ENCODE assay signal across 25 cellular contexts in the genomic region with DNA sequence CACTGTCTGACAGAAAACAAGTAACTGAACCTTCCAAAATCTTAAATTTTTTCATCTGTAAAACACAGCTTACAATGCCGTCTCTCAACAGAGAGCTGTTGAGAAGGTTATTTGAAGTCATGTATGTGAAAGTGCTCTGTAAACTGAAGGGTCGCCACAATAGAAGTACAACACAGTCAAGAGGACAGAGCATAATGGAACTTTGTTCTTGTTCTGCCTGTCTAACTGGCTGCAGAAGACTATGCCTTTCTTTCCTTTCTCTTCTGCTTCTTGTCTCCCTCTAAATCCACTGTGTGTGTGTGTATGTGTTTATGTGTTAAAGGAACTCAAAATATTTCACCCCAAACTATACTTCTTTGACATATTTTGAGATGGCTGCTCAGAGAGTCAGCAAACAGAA.
"Had no signal": no experiment of that assay in that cellular context is flagged by ENCODE, and none has a peak within 500 bp of the region (broad histone marks: within the 10 kb centered on the region; RNA-seq: fewer than 3 reads in every experiment).

No MANE protein-coding gene starts in this region.

- DNase-seq: activated B cell treated with CpG ODN at 0.5 μM for 24 hours; activated CD4-positive, alpha-beta T cell treated with anti-CD3 and anti-CD28 coated beads for 1 hour; activated CD4-positive, alpha-beta T cell treated with anti-CD3 and anti-CD28 coated beads, Interleukin-2, amount 10 ng/mL, durations not matched to agents 24 days and 14 days; activated CD4-positive, alpha-beta T cell treated with anti-CD3 and anti-CD28 coated beads, Interleukin-2, amount 50 U/mL, for 48 hours; activated CD8-positive, alpha-beta memory T cell treated with anti-CD3 and anti-CD28 coated beads, Interleukin-2, amount 10 ng/mL, durations not matched to agents 7 days and 5 days; activated effector memory CD4-positive, alpha-beta T cell treated with Interleukin-2 at 50 U/mL for 16 hours; activated naive CD4-positive, alpha-beta T cell; activated T-cell treated with anti-CD3 and anti-CD28 coated beads, Interleukin-2, amount 50 U/mL, for 24 hours; body of pancreas; central memory CD4-positive, alpha-beta T cell; MG63; NCI-H1105; NCI-H1436; NCI-H187; NCI-H2081; NCI-H2171; NCI-H226; NCI-H510A; NCI-H69; NK-92 treated with Interleukin-12 subunit alpha and Interleukin-12 subunit beta, amount 100 ng/mL, for 24 hours; Peyer's patch; SHP77 had no signal

- H3K27ac Mint-ChIP-seq: activated B cell treated with CpG ODN at 0.5 μM for 24 hours; activated CD4-positive, alpha-beta T cell treated with anti-CD3 and anti-CD28 coated beads, Interleukin-2, amount 10 ng/mL, durations not matched to agents 24 days and 14 days; activated CD8-positive, alpha-beta memory T cell treated with anti-CD3 and anti-CD28 coated beads, Interleukin-2, amount 10 ng/mL, durations not matched to agents 7 days and 5 days; activated naive CD4-positive, alpha-beta T cell treated with anti-CD3 and anti-CD28 coated beads, Interleukin-2, amount 50 U/mL, for 24 hours; activated T-cell treated with anti-CD3 and anti-CD28 coated beads, Interleukin-2, amount 50 U/mL, for 24 hours; activated T-helper 1 cell treated with anti-CD3 and anti-CD28 coated beads, Interleukin-12 subunit alpha, Interleukin-12 subunit beta, Interleukin-2, Interleukin-4 antibody, amounts not matched to agents 30 ng/mL and 10 ng/mL and 1 ng/mL, durations not matched to agents 14 hours and 24 hours and 36 hours; T-helper 1 cell treated with Interleukin-12 subunit alpha and Interleukin-12 subunit beta and Interleukin-4 antibody, amounts not matched to agents 30 μg/mL and 1 μg/mL, for 36 hours had no signal

- H3K4me3 Mint-ChIP-seq: activated B cell treated with CpG ODN at 0.5 μM for 24 hours; activated CD4-positive, alpha-beta T cell treated with anti-CD3 and anti-CD28 coated beads, Interleukin-2, amount 10 ng/mL, durations not matched to agents 24 days and 14 days; activated CD8-positive, alpha-beta memory T cell treated with anti-CD3 and anti-CD28 coated beads, Interleukin-2, amount 10 ng/mL, durations not matched to agents 7 days and 5 days; activated naive CD4-positive, alpha-beta T cell treated with anti-CD3 and anti-CD28 coated beads, Interleukin-2, amount 50 U/mL, for 24 hours; activated T-cell treated with anti-CD3 and anti-CD28 coated beads, Interleukin-2, amount 50 U/mL, for 24 hours; activated T-helper 1 cell treated with anti-CD3 and anti-CD28 coated beads, Interleukin-12 subunit alpha, Interleukin-12 subunit beta, Interleukin-2, Interleukin-4 antibody, amounts not matched to agents 30 ng/mL and 10 ng/mL and 1 ng/mL, durations not matched to agents 14 hours and 24 hours and 36 hours; T-helper 1 cell treated with Interleukin-12 subunit alpha and Interleukin-12 subunit beta and Interleukin-4 antibody, amounts not matched to agents 30 μg/mL and 1 μg/mL, for 36 hours had no signal

- H3K27me3 Mint-ChIP-seq: activated B cell treated with CpG ODN at 0.5 μM for 24 hours; activated CD4-positive, alpha-beta T cell treated with anti-CD3 and anti-CD28 coated beads, Interleukin-2, amount 10 ng/mL, durations not matched to agents 24 days and 14 days; activated CD8-positive, alpha-beta memory T cell treated with anti-CD3 and anti-CD28 coated beads, Interleukin-2, amount 10 ng/mL, durations not matched to agents 7 days and 5 days; activated T-cell treated with anti-CD3 and anti-CD28 coated beads, Interleukin-2, amount 50 U/mL, for 24 hours had no signal

- H3K9me3 Mint-ChIP-seq: activated CD4-positive, alpha-beta T cell treated with anti-CD3 and anti-CD28 coated beads, Interleukin-2, amount 10 ng/mL, durations not matched to agents 24 days and 14 days; activated naive CD4-positive, alpha-beta T cell treated with anti-CD3 and anti-CD28 coated beads, Interleukin-2, amount 50 U/mL, for 24 hours; activated T-cell treated with anti-CD3 and anti-CD28 coated beads, Interleukin-2, amount 50 U/mL, for 24 hours; activated T-helper 1 cell treated with anti-CD3 and anti-CD28 coated beads, Interleukin-12 subunit alpha, Interleukin-12 subunit beta, Interleukin-2, Interleukin-4 antibody, amounts not matched to agents 30 ng/mL and 10 ng/mL and 1 ng/mL, durations not matched to agents 14 hours and 24 hours and 36 hours; T-helper 1 cell treated with Interleukin-12 subunit alpha and Interleukin-12 subunit beta and Interleukin-4 antibody, amounts not matched to agents 30 μg/mL and 1 μg/mL, for 36 hours had no signal

- H3K36me3 Mint-ChIP-seq: activated CD8-positive, alpha-beta memory T cell treated with anti-CD3 and anti-CD28 coated beads, Interleukin-2, amount 10 ng/mL, durations not matched to agents 7 days and 5 days; activated naive CD4-positive, alpha-beta T cell treated with anti-CD3 and anti-CD28 coated beads, Interleukin-2, amount 50 U/mL, for 24 hours had no signal

- H3K4me1 Mint-ChIP-seq: activated B cell treated with CpG ODN at 0.5 μM for 24 hours; activated CD4-positive, alpha-beta T cell treated with anti-CD3 and anti-CD28 coated beads, Interleukin-2, amount 10 ng/mL, durations not matched to agents 24 days and 14 days; activated CD8-positive, alpha-beta memory T cell treated with anti-CD3 and anti-CD28 coated beads, Interleukin-2, amount 10 ng/mL, durations not matched to agents 7 days and 5 days; activated naive CD4-positive, alpha-beta T cell treated with anti-CD3 and anti-CD28 coated beads, Interleukin-2, amount 50 U/mL, for 24 hours had no signal
